8 cellular contexts compared by ENCODE assay signal in the genomic region with DNA sequence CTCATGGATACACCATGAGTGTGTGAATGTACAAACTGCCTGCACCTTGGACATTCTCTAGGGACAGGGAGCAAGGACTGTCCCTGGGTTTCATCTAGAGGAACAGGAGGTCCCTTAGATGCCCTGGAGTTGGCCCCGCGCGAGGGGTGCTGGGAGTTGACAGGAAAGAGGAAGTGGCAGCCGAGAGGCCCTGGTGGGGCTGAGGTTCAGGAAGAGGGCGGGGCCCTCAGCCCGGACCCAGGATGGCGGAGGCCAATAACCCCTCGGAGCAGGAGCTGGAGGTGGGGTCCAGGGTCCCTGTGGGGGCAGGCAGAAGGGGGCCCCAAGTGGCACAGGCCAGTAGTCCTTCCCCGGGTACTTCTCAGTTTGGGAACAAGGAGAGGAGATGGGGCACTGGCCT. TPM values are rescaled to one million over a fixed set of nuclear protein-coding genes. Genes with fewer than 3 reads are reported as not detected.
DNase-seq lines count a peak whose midpoint lies in the region; ATAC-seq lines count a peak whose summit lies in the region.

No MANE protein-coding gene starts in this region.

- DNase-seq in GM19240 (ENCODE audit: insufficient read length, low spot score) (peak; percentile 79), sciatic nerve (ENCODE audit: low spot score) (peak; percentile 79), DMS 273 treated with DMSO at 0.1 percent for 48 hours (lab: John Stamatoyannopoulos, UW) (no peak), NCI-H446 treated with DMSO at 0.1 percent for 48 hours (lab: John Stamatoyannopoulos, UW) (no peak), 8988T (no peak)
- peak; percentile 63 for DNase-seq in activated CD4-positive, alpha-beta T cell treated with anti-CD3 and anti-CD28 coated beads, Interleukin-2, amount 50 U/mL, for 4 hours

- intact Hi-C loops in sciatic nerve (cut with DNase I): no loop called here

- ATAC-seq in HG03469 (IDR thresholded peaks at IDR 0.05; ENCODE audit: unreplicated experiment) (peak; percentile 47), esophagus mucosa (peak; percentile 51), sciatic nerve (peak; percentile 69)

RNA-seq across cellular contexts. Expression of gene PKN1, which starts 6.9 kb away (rescaled TPM):
- 10.5 TPM for total RNA-seq in esophagus mucosa
- 116 TPM for total RNA-seq in sciatic nerve

RNA-seq across cellular contexts. Expression of gene DDX39A, which starts 20.9 kb away (rescaled TPM):
- 59.6 TPM for total RNA-seq in esophagus mucosa
- 44.2 TPM for total RNA-seq in sciatic nerve

RNA-seq across cellular contexts. Expression of gene PTGER1, which starts 35.1 kb away (rescaled TPM):
- total RNA-seq in esophagus mucosa (0.44 TPM), sciatic nerve (2.4 TPM)

RNA-seq across cellular contexts. Expression of gene GIPC1, which starts 55.9 kb away (rescaled TPM):
- total RNA-seq in esophagus mucosa (254 TPM), sciatic nerve (50.2 TPM)

RNA-seq across cellular contexts. Expression of gene ADGRE5, which starts 58.8 kb away (rescaled TPM):
- 4.8 TPM for total RNA-seq in esophagus mucosa
- total RNA-seq in sciatic nerve: 38.7 TPM

Comparison
In these comparisons a context has a peak if more than half of its experiments do, and no peak if none do; other contexts are left out.
1. DNase-seq: peak in GM19240 (single experiment), activated CD4-positive, alpha-beta T cell treated with anti-CD3 and anti-CD28 coated beads, Interleukin-2, amount 50 U/mL, for 4 hours (2 of 2) and sciatic nerve (single experiment); none in DMS 273 treated with DMSO at 0.1 percent for 48 hours (single experiment), NCI-H446 treated with DMSO at 0.1 percent for 48 hours (single experiment) and 8988T (single experiment).
2. RNA of gene PKN1, which starts 6.9 kb away (total RNA-seq): 116 TPM in sciatic nerve (single experiment); 10.5 TPM in esophagus mucosa (single experiment); every median in the first group is over 10 times any median in the second.
3. Peak in every context shown above with its lines, with median percentiles within 50 percentile points of each other: ATAC-seq.